Comparison of ENCODE assay signal across 9 cellular contexts in genomic region chr5:151086192-151086869, GRCh38. TPM values are rescaled to one million over a fixed set of nuclear protein-coding genes. Genes with fewer than 3 reads are reported as not detected.
DNase-seq lines count a peak whose midpoint lies in the region; ATAC-seq and TF ChIP-seq lines count a peak whose summit lies in the region.
"Had no signal": no experiment of that assay in that cellular context is flagged by ENCODE, and none has a peak within 500 bp of the region (broad histone marks: within the 10 kb centered on the region; RNA-seq: fewer than 3 reads in every experiment).

No MANE protein-coding gene starts in this region.

- H3K36me3 Mint-ChIP-seq in activated naive CD4-positive, alpha-beta T cell treated with anti-CD3 and anti-CD28 coated beads, Interleukin-2, amount 50 U/mL, for 24 hours, result no peaks in the 10 kb centered on the region
- peaks cover 8% of the 10 kb centered on the region for H3K36me3 Mint-ChIP-seq in activated naive CD8-positive, alpha-beta T cell treated with anti-CD3 and anti-CD28 coated beads for 36 hours
- H3K36me3 Mint-ChIP-seq in memory B cell (no peaks in the 10 kb centered on the region), type B pancreatic cell (no peaks in the 10 kb centered on the region), progenitor cell of endocrine pancreas (ENCODE audit: insufficient read depth) (no peaks in the 10 kb centered on the region)

- no peak for DNase-seq in activated naive CD4-positive, alpha-beta T cell treated with Interleukin-2 at 50 U/mL for 16 hours
- DNase-seq in activated naive CD8-positive, alpha-beta T cell treated with anti-CD3 and anti-CD28 coated beads for 36 hours, result no peak
- no peak for DNase-seq in memory B cell (ENCODE audit: low spot score in 2 of 2)
- DNase-seq in type B pancreatic cell (ENCODE audit: extremely low spot score, unreplicated experiment), result no peak
- DNase-seq in midbrain (lab: John Stamatoyannopoulos, UW), result no peak
- no peak for DNase-seq in progenitor cell of endocrine pancreas (ENCODE audit: low spot score, unreplicated experiment)
- DNase-seq: NCI-H1930 had no signal

- H3K27me3 Mint-ChIP-seq in activated naive CD4-positive, alpha-beta T cell treated with anti-CD3 and anti-CD28 coated beads, Interleukin-2, amount 50 U/mL, for 24 hours, result no peaks in the 10 kb centered on the region
- H3K27me3 Mint-ChIP-seq in activated naive CD8-positive, alpha-beta T cell treated with anti-CD3 and anti-CD28 coated beads for 36 hours, result no peaks in the 10 kb centered on the region
- H3K27me3 Mint-ChIP-seq in memory B cell, result no peaks in the 10 kb centered on the region
- peaks cover 3% of the 10 kb centered on the region for H3K27me3 Mint-ChIP-seq in type B pancreatic cell
- peaks cover 11% of the 10 kb centered on the region for H3K27me3 Mint-ChIP-seq in progenitor cell of endocrine pancreas

- TF ChIP-seq CTCF in type B pancreatic cell (conservative IDR thresholded peaks at IDR 0.05) (no peak), progenitor cell of endocrine pancreas (IDR thresholded peaks at IDR 0.05; ENCODE audit: unreplicated experiment) (no peak)

- peak overlapping the region; percentile 60 for H3K27ac Mint-ChIP-seq in activated naive CD4-positive, alpha-beta T cell treated with anti-CD3 and anti-CD28 coated beads, Interleukin-2, amount 50 U/mL, for 24 hours
- H3K27ac Mint-ChIP-seq in activated naive CD8-positive, alpha-beta T cell treated with anti-CD3 and anti-CD28 coated beads for 36 hours, result peak overlapping the region; percentile 59
- H3K27ac Mint-ChIP-seq in memory B cell (peak overlapping the region; percentile 89), type B pancreatic cell (peak overlapping the region; percentile 98), progenitor cell of endocrine pancreas (no peak overlapping the region)

- peak overlapping the region; percentile 70 for H3K4me3 Mint-ChIP-seq in activated naive CD4-positive, alpha-beta T cell treated with anti-CD3 and anti-CD28 coated beads, Interleukin-2, amount 50 U/mL, for 24 hours
- H3K4me3 Mint-ChIP-seq in activated naive CD8-positive, alpha-beta T cell treated with anti-CD3 and anti-CD28 coated beads for 36 hours, result peak overlapping the region; percentile 73
- H3K4me3 Mint-ChIP-seq in memory B cell (peak overlapping the region; percentile 79), type B pancreatic cell (peak overlapping the region; percentile 9), progenitor cell of endocrine pancreas (ENCODE audit: low read depth) (no peak overlapping the region)

- no peaks in the 10 kb centered on the region for H3K9me3 Mint-ChIP-seq in activated naive CD4-positive, alpha-beta T cell treated with anti-CD3 and anti-CD28 coated beads, Interleukin-2, amount 50 U/mL, for 24 hours
- no peaks in the 10 kb centered on the region for H3K9me3 Mint-ChIP-seq in activated naive CD8-positive, alpha-beta T cell treated with anti-CD3 and anti-CD28 coated beads for 36 hours
- no peaks in the 10 kb centered on the region for H3K9me3 Mint-ChIP-seq in memory B cell
- no peaks in the 10 kb centered on the region for H3K9me3 Mint-ChIP-seq in type B pancreatic cell
- H3K9me3 Mint-ChIP-seq in progenitor cell of endocrine pancreas (ENCODE audit: low read depth), result no peaks in the 10 kb centered on the region

- ATAC-seq in memory B cell (ENCODE audit: low read depth) (no peak), HG03571 (IDR thresholded peaks at IDR 0.05; ENCODE audit: unreplicated experiment) (no peak)

- peaks cover 56% of the 10 kb centered on the region for H3K4me1 Mint-ChIP-seq in activated naive CD4-positive, alpha-beta T cell treated with anti-CD3 and anti-CD28 coated beads, Interleukin-2, amount 50 U/mL, for 24 hours
- H3K4me1 Mint-ChIP-seq in activated naive CD8-positive, alpha-beta T cell treated with anti-CD3 and anti-CD28 coated beads for 36 hours, result peaks cover 55% of the 10 kb centered on the region
- peaks cover 49% of the 10 kb centered on the region for H3K4me1 Mint-ChIP-seq in memory B cell
- peaks cover 20% of the 10 kb centered on the region for H3K4me1 Mint-ChIP-seq in type B pancreatic cell (ENCODE audit: unreplicated experiment)
- peaks cover 10% of the 10 kb centered on the region for H3K4me1 Mint-ChIP-seq in progenitor cell of endocrine pancreas (ENCODE audit: low read depth)

RNA-seq across cellular contexts. Expression of gene TNIP1, which starts 5.5 kb away (rescaled TPM):
- 100 to 1,000 TPM; 185 to 189 TPM for total RNA-seq in activated naive CD8-positive, alpha-beta T cell treated with anti-CD3 and anti-CD28 coated beads for 36 hours
- total RNA-seq in type B pancreatic cell (ENCODE audit: low replicate concordance) (63.6 and 89.2 TPM in 2 replicates), progenitor cell of endocrine pancreas (53.8 and 55.0 TPM in 2 replicates)
